ENCODE assay signal across 13 cellular contexts in the genomic region with DNA sequence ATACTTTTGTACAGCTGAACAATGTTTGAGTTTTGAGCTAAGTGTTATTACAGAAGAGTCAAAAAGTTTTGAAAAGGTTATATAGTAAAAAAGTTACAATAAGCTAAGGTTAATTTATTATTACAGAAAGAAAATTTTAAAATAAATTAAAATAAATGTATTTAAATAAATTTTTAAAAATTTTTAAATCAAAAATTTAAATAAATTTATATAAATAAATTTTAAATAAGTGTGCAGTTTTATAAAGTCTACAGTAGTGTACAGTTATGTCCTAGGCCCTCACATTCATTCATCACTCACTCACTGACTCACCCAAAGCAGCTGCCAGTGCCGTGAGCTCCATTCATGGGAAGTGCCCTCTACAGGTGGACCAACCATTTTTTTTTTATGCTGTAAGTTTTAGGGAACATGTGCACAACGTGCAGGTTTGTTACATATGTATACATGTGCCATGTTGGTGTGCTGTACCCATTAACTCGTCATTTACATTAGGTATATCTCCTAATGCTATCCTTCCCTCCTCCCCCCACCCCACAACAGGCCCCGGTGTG.
DNase-seq lines count a peak whose midpoint lies in the region; ATAC-seq lines count a peak whose summit lies in the region.
"Had no signal": no experiment of that assay in that cellular context is flagged by ENCODE, and none has a peak within 500 bp of the region (broad histone marks: within the 10 kb centered on the region; RNA-seq: fewer than 3 reads in every experiment).

No MANE protein-coding gene starts in this region.

- peaks cover 2% of the 10 kb centered on the region for H3K4me1 Mint-ChIP-seq in activated CD4-positive, alpha-beta T cell treated with anti-CD3 and anti-CD28 coated beads for 36 hours
- H3K4me1 Mint-ChIP-seq in activated CD4-positive, alpha-beta T cell treated with anti-CD3 and anti-CD28 coated beads, Interleukin-2, amount 10 ng/mL, durations not matched to agents 7 days and 5 days = no peaks in the 10 kb centered on the region

- no peak overlapping the region for H3K4me3 Mint-ChIP-seq in activated CD4-positive, alpha-beta T cell treated with anti-CD3 and anti-CD28 coated beads for 36 hours
- no peak overlapping the region for H3K4me3 Mint-ChIP-seq in activated CD4-positive, alpha-beta T cell treated with anti-CD3 and anti-CD28 coated beads, Interleukin-2, amount 10 ng/mL, durations not matched to agents 7 days and 5 days
- H3K4me3 Mint-ChIP-seq: T-helper 1 cell treated with Interleukin-12 subunit alpha and Interleukin-12 subunit beta and Interleukin-4 antibody, amounts not matched to agents 30 μg/mL and 1 μg/mL, for 36 hours had no signal

- CTCF ChIA-PET in activated CD4-positive, alpha-beta T cell treated with anti-CD3 and anti-CD28 coated beads for 36 hours (lab: Charles Lee) = interaction anchor here (0.6 to 0.7 kb wide), 2 partner anchors 64 to 284 kb away, joined by 3 read pairs; no protein-coding TSS in a partner anchor
- CTCF ChIA-PET in activated CD4-positive, alpha-beta T cell treated with anti-CD3 and anti-CD28 coated beads, Interleukin-2, amount 10 ng/mL, durations not matched to agents 7 days and 5 days (lab: Charles Lee) = no interaction called here

- ATAC-seq in activated CD4-positive, alpha-beta T cell treated with anti-CD3 and anti-CD28 coated beads for 36 hours = peak; percentile 61
- ATAC-seq in GM18519 (IDR thresholded peaks at IDR 0.05; ENCODE audit: low FRiP score, unreplicated experiment) (no peak), GM21390 (IDR thresholded peaks at IDR 0.05; ENCODE audit: unreplicated experiment) (no peak)
- ATAC-seq: gastroesophageal sphincter had no signal

- no peak overlapping the region for H3K27ac Mint-ChIP-seq in activated CD4-positive, alpha-beta T cell treated with anti-CD3 and anti-CD28 coated beads for 36 hours
- no peak overlapping the region for H3K27ac Mint-ChIP-seq in activated CD4-positive, alpha-beta T cell treated with anti-CD3 and anti-CD28 coated beads, Interleukin-2, amount 10 ng/mL, durations not matched to agents 7 days and 5 days
- H3K27ac Mint-ChIP-seq: T-helper 1 cell treated with Interleukin-12 subunit alpha and Interleukin-12 subunit beta and Interleukin-4 antibody, amounts not matched to agents 30 μg/mL and 1 μg/mL, for 36 hours had no signal

- no peaks in the 10 kb centered on the region for H3K36me3 Mint-ChIP-seq in activated CD4-positive, alpha-beta T cell treated with anti-CD3 and anti-CD28 coated beads for 36 hours (ENCODE audit: low read depth)
- H3K36me3 Mint-ChIP-seq in activated CD4-positive, alpha-beta T cell treated with anti-CD3 and anti-CD28 coated beads, Interleukin-2, amount 10 ng/mL, durations not matched to agents 7 days and 5 days (ENCODE audit: low read depth) = no peaks in the 10 kb centered on the region

- DNase-seq in activated CD4-positive, alpha-beta T cell treated with anti-CD3 and anti-CD28 coated beads for 36 hours = no peak
- DNase-seq in activated CD4-positive, alpha-beta T cell treated with anti-CD3 and anti-CD28 coated beads, Interleukin-2, amount 10 ng/mL, durations not matched to agents 7 days and 5 days = no peak
- DNase-seq in NCI-H226 (peak; percentile 52), dermis blood vessel endothelial cell (peak; percentile 18), renal cortical epithelial cell (ENCODE audit: low read depth) (peak; percentile 38), hippocampal formation (lab: John Stamatoyannopoulos, UW) (no peak)
- DNase-seq: activated T-cell treated with anti-CD3 and anti-CD28 coated beads, Interleukin-2, amount 50 U/mL, for 1 hour; central memory CD4-positive, alpha-beta T cell; NCI-H524 treated with DMSO at 0.1 percent for 48 hours had no signal

- H3K27me3 Mint-ChIP-seq in activated CD4-positive, alpha-beta T cell treated with anti-CD3 and anti-CD28 coated beads for 36 hours = peaks cover 8% of the 10 kb centered on the region
- peaks cover 7% of the 10 kb centered on the region for H3K27me3 Mint-ChIP-seq in activated CD4-positive, alpha-beta T cell treated with anti-CD3 and anti-CD28 coated beads, Interleukin-2, amount 10 ng/mL, durations not matched to agents 7 days and 5 days

- peaks cover 8% of the 10 kb centered on the region for H3K9me3 Mint-ChIP-seq in activated CD4-positive, alpha-beta T cell treated with anti-CD3 and anti-CD28 coated beads for 36 hours (ENCODE audit: low read depth)
- peaks cover 8% of the 10 kb centered on the region for H3K9me3 Mint-ChIP-seq in activated CD4-positive, alpha-beta T cell treated with anti-CD3 and anti-CD28 coated beads, Interleukin-2, amount 10 ng/mL, durations not matched to agents 7 days and 5 days

- intact Hi-C loops in activated CD4-positive, alpha-beta T cell treated with anti-CD3 and anti-CD28 coated beads for 36 hours (cut with DNase I, micrococcal nuclease) = no loop called here

- POLR2A ChIA-PET in activated CD4-positive, alpha-beta T cell treated with anti-CD3 and anti-CD28 coated beads for 36 hours (lab: Charles Lee) = interaction anchor here (0.7 kb wide), 1 partner anchor 291 kb away, joined by 3 read pairs; no protein-coding TSS in a partner anchor
- POLR2A ChIA-PET in activated CD4-positive, alpha-beta T cell treated with anti-CD3 and anti-CD28 coated beads, Interleukin-2, amount 10 ng/mL, durations not matched to agents 7 days and 5 days (lab: Charles Lee) = interaction anchor here (0.7 kb wide), 1 partner anchor 31 kb away, joined by 3 read pairs; no protein-coding TSS in a partner anchor

Comparison
In these comparisons a context has a peak if more than half of its experiments do, and no peak if none do; other contexts are left out.
1. DNase-seq: peak in NCI-H226 (single experiment), dermis blood vessel endothelial cell (single experiment) and renal cortical epithelial cell (single experiment); none in activated CD4-positive, alpha-beta T cell treated with anti-CD3 and anti-CD28 coated beads for 36 hours (single experiment), activated CD4-positive, alpha-beta T cell treated with anti-CD3 and anti-CD28 coated beads, Interleukin-2, amount 10 ng/mL, durations not matched to agents 7 days and 5 days (single experiment) and hippocampal formation (0 of 2).